ENCODE assay signal across 24 cellular contexts in the genomic region with DNA sequence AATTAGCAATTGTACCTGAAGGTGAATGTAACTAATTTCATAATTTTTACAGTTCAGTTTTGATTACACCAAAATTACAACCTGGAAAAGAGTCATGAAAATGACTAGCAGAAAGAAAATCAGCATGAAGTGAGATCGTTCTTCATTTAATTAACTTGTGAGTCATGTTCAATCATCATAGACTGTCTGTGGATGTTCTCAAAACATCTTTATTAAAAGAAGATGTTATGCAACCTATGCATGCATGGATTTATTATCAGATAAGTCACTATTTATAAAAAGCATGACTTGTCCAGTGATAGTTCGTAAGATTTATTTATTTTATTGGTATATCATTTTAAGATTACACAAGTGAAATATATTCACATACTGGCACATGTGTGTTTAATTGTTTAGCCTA.
DNase-seq lines count a peak whose midpoint lies in the region; ATAC-seq and TF ChIP-seq lines count a peak whose summit lies in the region.
"Had no signal": no experiment of that assay in that cellular context is flagged by ENCODE, and none has a peak within 500 bp of the region (broad histone marks: within the 10 kb centered on the region; RNA-seq: fewer than 3 reads in every experiment).

No MANE protein-coding gene starts in this region.

- dilution Hi-C loops in mammary epithelial cell (cut with HindIII; ENCODE audit: low sequenced_read_pairs), result no loop called here

- no peaks in the 10 kb centered on the region for H4K20me1 ChIP-seq in mammary epithelial cell (ENCODE audit: insufficient read depth, low read length)

- TF ChIP-seq CTCF in mammary epithelial cell (conservative IDR thresholded peaks at IDR 0.05 in 1 of 2, IDR thresholded peaks at IDR 0.05 in 1 of 2; ENCODE audit: extremely low read depth in 1 of 2, insufficient read depth in 1 of 2, low read depth in 1 of 2, low read length in 2 of 2), result no peak

- WGBS in mammary epithelial cell (ENCODE audit: low coverage, missing lambda C conversion rate), result 3% methylated on average over 2 of the region's 2 CpGs

- H3K4me3 ChIP-seq in mammary epithelial cell (replicated peaks in 1 of 3; ENCODE audit: insufficient read depth in 1 of 3, low read depth in 2 of 3, low read length in 3 of 3), result no peak overlapping the region
- H3K4me3 ChIP-seq: cardiac muscle cell, upper lobe of right lung had no signal

- no peak overlapping the region for H3K4me2 ChIP-seq in mammary epithelial cell (ENCODE audit: insufficient read depth, low read depth, low read length)

- BruUV-seq in mammary epithelial cell (replicated peaks; lab: Mats Ljungman, UMichigan), result no TSS peak

- in situ Hi-C loops in mammary epithelial cell (cut with MboI; ENCODE audit: low sequenced_read_pairs in 2 of 2), result no loop called here

- no peak overlapping the region for H2AFZ ChIP-seq in mammary epithelial cell (ENCODE audit: low read depth, low read length)

- CTCF ChIA-PET in mammary epithelial cell (lab: Charles Lee; ENCODE audit: low non-redundant PET), result no interaction called here

- ATAC-seq in HG03159 (IDR thresholded peaks at IDR 0.05; ENCODE audit: unreplicated experiment), result no peak
- ATAC-seq: left lobe of liver, Panc1, T-helper 17 cell, upper lobe of right lung had no signal

- no peaks in the 10 kb centered on the region for H3K79me2 ChIP-seq in mammary epithelial cell (ENCODE audit: insufficient read depth, low read length)

- no peak overlapping the region for H3K27ac ChIP-seq in mammary epithelial cell (ENCODE audit: insufficient read depth, low read depth, low read length)
- H3K27ac ChIP-seq: cardiac muscle cell, upper lobe of right lung had no signal

- intact Hi-C loops in mammary epithelial cell (cut with micrococcal nuclease), result no loop called here

- peak; percentile 18 for DNase-seq in AG20443 (ENCODE audit: low spot score)
- DNase-seq in LHCN-M2 (ENCODE audit: low read depth), result peak; percentile 32
- DNase-seq in mammary epithelial cell, result peak; percentile 66
- peak; percentile 58 for DNase-seq in iris pigment epithelial cell (ENCODE audit: low read depth)
- DNase-seq in NCI-H82 (lab: John Stamatoyannopoulos, UW), result no peak
- DNase-seq in activated gamma-delta T cell (lab: John Stamatoyannopoulos, UW), result no peak
- DNase-seq in mucosa of gallbladder (ENCODE audit: low spot score), result no peak
- DNase-seq: activated CD4-positive, alpha-beta T cell treated with anti-CD3 and anti-CD28 coated beads for 1 hour; activated gamma-delta T cell treated with Interleukin-2 at 50 U/mL for 16 hours; cortex of kidney; endodermal cell; foreskin melanocyte; hippocampal formation; immature natural killer cell; KBM-7; naive B cell; NCI-H1436; NCI-H510A treated with DMSO at 0.1 percent for 48 hours; T-helper 17 cell; upper lobe of right lung had no signal

- no peak overlapping the region for H3K9ac ChIP-seq in mammary epithelial cell (ENCODE audit: insufficient read depth, low read length)

- H3K27me3 ChIP-seq in mammary epithelial cell (ENCODE audit: insufficient read depth, low read length), result peaks cover 4% of the 10 kb centered on the region
- H3K27me3 ChIP-seq: upper lobe of right lung had no signal

- H3K4me1 ChIP-seq in mammary epithelial cell (ENCODE audit: insufficient read depth, low read length), result peaks cover 4% of the 10 kb centered on the region
- H3K4me1 ChIP-seq: upper lobe of right lung had no signal

- H3K36me3 ChIP-seq in mammary epithelial cell (ENCODE audit: insufficient read depth, low read length), result no peaks in the 10 kb centered on the region
- H3K36me3 ChIP-seq: cardiac muscle cell, upper lobe of right lung had no signal

- no peaks in the 10 kb centered on the region for H3K9me3 ChIP-seq in mammary epithelial cell (replicated peaks; ENCODE audit: insufficient read depth, low read length)
- H3K9me3 ChIP-seq: upper lobe of right lung had no signal

Comparison
In these comparisons a context has a peak if more than half of its experiments do, and no peak if none do; other contexts are left out.
1. DNase-seq: peak in AG20443 (single experiment), LHCN-M2 (single experiment), mammary epithelial cell (single experiment) and iris pigment epithelial cell (single experiment); none in NCI-H82 (single experiment), activated gamma-delta T cell (single experiment) and mucosa of gallbladder (single experiment).